Comparison of ENCODE assay signal across 8 cellular contexts in the genomic region with DNA sequence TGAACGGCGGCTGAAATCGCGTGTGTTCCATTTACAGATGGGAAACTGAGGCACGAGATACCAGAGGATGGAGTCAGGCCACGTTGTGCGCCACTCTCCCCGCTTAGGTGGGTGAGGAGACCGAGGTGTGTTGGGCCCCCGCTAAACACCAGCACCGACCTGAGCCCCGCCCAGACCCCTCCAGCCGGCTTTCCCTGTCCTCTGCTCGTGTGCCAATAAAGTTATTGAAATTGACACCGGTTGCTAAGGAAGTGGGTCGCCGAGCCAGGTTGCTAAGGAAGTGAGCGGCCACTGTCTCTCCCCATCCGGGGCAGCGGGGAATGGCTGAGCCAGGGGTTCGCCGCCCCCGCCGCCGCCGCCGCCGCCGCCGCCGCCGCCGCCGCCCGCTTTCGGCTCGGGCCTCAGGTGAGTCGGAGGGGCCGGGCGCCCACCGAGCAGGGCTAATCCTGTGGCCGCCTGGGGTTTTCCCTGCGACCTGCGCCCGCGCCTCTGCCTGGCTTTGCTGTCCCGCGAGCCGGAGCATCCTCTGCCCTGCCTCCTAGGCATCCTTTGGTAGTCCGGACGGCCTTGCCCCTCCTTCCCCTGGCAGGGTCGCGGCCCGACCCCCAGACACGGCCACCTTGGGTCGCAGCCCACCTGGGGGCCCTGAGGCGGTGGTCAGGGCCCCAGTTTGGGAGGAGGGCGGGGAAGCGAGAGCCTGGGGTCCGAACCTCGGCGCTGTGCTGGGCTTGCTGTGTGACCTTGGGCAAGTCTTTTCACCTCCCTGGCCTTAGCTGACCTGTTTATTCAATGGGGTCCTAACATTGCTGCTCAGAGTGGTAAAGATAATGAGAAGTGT. TPM values are rescaled to one million over a fixed set of nuclear protein-coding genes. Genes with fewer than 3 reads are reported as not detected.
DNase-seq lines count a peak whose midpoint lies in the region; ATAC-seq and TF ChIP-seq lines count a peak whose summit lies in the region.

Gene KIF3B (plus strand): TSS at position 291 of the 838 bp plus-strand sequence. CDS start 32,127 bp downstream, outside the sequence.

- CTCF ChIA-PET in mammary epithelial cell (lab: Charles Lee; ENCODE audit: low non-redundant PET), result no interaction called here

- no peaks in the 10 kb centered on the region for H4K20me1 ChIP-seq in mammary epithelial cell (ENCODE audit: insufficient read depth, low read length)

- peaks cover 12% of the 10 kb centered on the region for H3K4me1 ChIP-seq in mammary epithelial cell (ENCODE audit: insufficient read depth, low read length)
- no peaks in the 10 kb centered on the region for H3K4me1 ChIP-seq in iPS-20b (ENCODE audit: insufficient read depth, low read length)
- H3K4me1 ChIP-seq in skeletal muscle tissue (ENCODE audit: control insufficient read depth in 3 of 3, insufficient read depth in 3 of 3, low read length in 3 of 3), result peaks cover 13 to 16% (median 16%) of the 10 kb centered on the region in 3 donors

- H3K4me3 ChIP-seq in WI38 (ENCODE audit: low read depth, low read length), result peak within 1 kb of the TSS; percentile 93
- peak within 1 kb of the TSS; percentile 56 to 100 (median 96) for H3K4me3 ChIP-seq in mammary epithelial cell (replicated peaks in 1 of 3; ENCODE audit: insufficient read depth in 1 of 3, low read depth in 2 of 3, low read length in 3 of 3)
- peak within 1 kb of the TSS; percentile 77 for H3K4me3 ChIP-seq in iPS-20b (ENCODE audit: low read length)
- peak within 1 kb of the TSS; percentile 90 to 96 (median 94) for H3K4me3 ChIP-seq in skeletal muscle tissue (ENCODE audit: low read length in 3 of 3)

- dilution Hi-C loops in mammary epithelial cell (cut with HindIII; ENCODE audit: low sequenced_read_pairs), result loop anchor here (5.0 kb wide), 1 partner anchor 40 kb away; no protein-coding TSS in a partner anchor

- in situ Hi-C loops in mammary epithelial cell (cut with MboI; ENCODE audit: low sequenced_read_pairs in 2 of 2), result no loop called here

- 6% methylated on average over 28 of the region's 62 CpGs for WGBS in mammary epithelial cell (ENCODE audit: low coverage, missing lambda C conversion rate)

- DNase-seq in A172 (ENCODE audit: low spot score) (peak; percentile 83), NCI-H2196 treated with DMSO at 0.1 percent for 48 hours (lab: John Stamatoyannopoulos, UW; ENCODE audit: unreplicated experiment) (peak; percentile 81), mammary epithelial cell (peak; percentile 78)

- H3K27me3 ChIP-seq in mammary epithelial cell (ENCODE audit: insufficient read depth, low read length) (no peaks in the 10 kb centered on the region), iPS-20b (ENCODE audit: insufficient read depth, low read length) (0 out of 2 replicates have a peak, but pooled peaks cover 6% of the 10 kb centered on the region), skeletal muscle tissue (ENCODE audit: control insufficient read depth in 3 of 3, insufficient read depth in 3 of 3, low read length in 3 of 3) (no peaks in the 10 kb centered on the region)

- H3K9me3 ChIP-seq in mammary epithelial cell (replicated peaks; ENCODE audit: insufficient read depth, low read length) (no peaks in the 10 kb centered on the region), iPS-20b (ENCODE audit: insufficient read depth, low read depth, low read length) (no peaks in the 10 kb centered on the region), skeletal muscle tissue (ENCODE audit: control insufficient read depth in 3 of 3, low read length in 3 of 3) (peaks cover 0 to 2% (median 0%) of the 10 kb centered on the region in 3 donors)

- no TSS peak for BruUV-seq in mammary epithelial cell (replicated peaks; lab: Mats Ljungman, UMichigan)

- H3K36me3 ChIP-seq in mammary epithelial cell (ENCODE audit: insufficient read depth, low read length), result no peaks in the 10 kb centered on the region
- H3K36me3 ChIP-seq in iPS-20b (ENCODE audit: insufficient read depth, low read depth, low read length), result 0 out of 2 replicates have a peak, but pooled peaks cover 6% of the 10 kb centered on the region
- H3K36me3 ChIP-seq in skeletal muscle tissue (ENCODE audit: control insufficient read depth in 3 of 3, insufficient read depth in 3 of 3, low read length in 3 of 3), result no peaks in the 10 kb centered on the region

- peak within 1 kb of the TSS; percentile 88 for H3K4me2 ChIP-seq in mammary epithelial cell (ENCODE audit: insufficient read depth, low read depth, low read length)

- TF ChIP-seq CTCF in WI38 (IDR thresholded peaks at IDR 0.05; ENCODE audit: low read depth, low read length) (no peak), mammary epithelial cell (conservative IDR thresholded peaks at IDR 0.05 in 1 of 2, IDR thresholded peaks at IDR 0.05 in 1 of 2; ENCODE audit: extremely low read depth in 1 of 2, insufficient read depth in 1 of 2, low read depth in 1 of 2, low read length in 2 of 2) (no peak)

- H3K9ac ChIP-seq in mammary epithelial cell (ENCODE audit: insufficient read depth, low read length) (peak within 1 kb of the TSS; percentile 74), iPS-20b (ENCODE audit: low read depth, low read length) (peak within 1 kb of the TSS; percentile 69; the same call in 1 of the 2 replicates), skeletal muscle tissue (ENCODE audit: low read depth in 1 of 3, low read length in 3 of 3) (peak within 1 kb of the TSS; percentile 80 to 85 (median 80))

- peak within 1 kb of the TSS; percentile 34 for H3K27ac ChIP-seq in mammary epithelial cell (ENCODE audit: insufficient read depth, low read depth, low read length)
- no peak within 1 kb of the TSS for H3K27ac ChIP-seq in iPS-20b (ENCODE audit: low read length)
- H3K27ac ChIP-seq in skeletal muscle tissue (ENCODE audit: low read depth, low read length), result peak within 1 kb of the TSS; percentile 47

- ATAC-seq in GM18861 (IDR thresholded peaks at IDR 0.05; ENCODE audit: unreplicated experiment) (peak; percentile 69), HG03135 (IDR thresholded peaks at IDR 0.05; ENCODE audit: unreplicated experiment) (peak; percentile 76)

- peak within 1 kb of the TSS; percentile 98 for H2AFZ ChIP-seq in mammary epithelial cell (ENCODE audit: low read depth, low read length)

- intact Hi-C loops in mammary epithelial cell (cut with micrococcal nuclease), result no loop called here

- peaks cover 39% of the 10 kb centered on the region for H3K79me2 ChIP-seq in mammary epithelial cell (ENCODE audit: insufficient read depth, low read length)

RNA-seq across cellular contexts. Expression of gene KIF3B, which starts in this region (rescaled TPM):
- 33.8 and 42.7 TPM in 2 replicates for total RNA-seq in A172 (2014; rRNA removed; shearing (Covaris generic))
- total RNA-seq in mammary epithelial cell, result 10 to 100 TPM; 24.2 to 25.5 TPM
- polyA plus RNA-seq in mammary epithelial cell, result 18.1 TPM
- 34.3 TPM for polyA minus RNA-seq in mammary epithelial cell
- total RNA-seq in skeletal muscle tissue, result 10.4 TPM
